Comparison of ENCODE assay signal across 15 cellular contexts in genomic region chr7:911791-912480, GRCh38.
"Had no signal": no experiment of that assay in that cellular context is flagged by ENCODE, and none has a peak within 500 bp of the region (broad histone marks: within the 10 kb centered on the region; RNA-seq: fewer than 3 reads in every experiment).

No MANE protein-coding gene starts in this region.

- H3K27me3 ChIP-seq: esophagus muscularis mucosa, sigmoid colon had no signal

- H3K36me3 ChIP-seq: left ventricle myocardium inferior, sigmoid colon had no signal

- H3K27ac ChIP-seq: esophagus muscularis mucosa, left ventricle myocardium inferior, sigmoid colon had no signal

- FAIRE-seq: islet of Langerhans had no signal

- H3K4me3 ChIP-seq: esophagus muscularis mucosa, left ventricle myocardium inferior, sigmoid colon had no signal

- H3K9me3 ChIP-seq: esophagus muscularis mucosa, left ventricle myocardium inferior, sigmoid colon had no signal

- DNase-seq: activated CD4-positive, alpha-beta T cell treated with anti-CD3 and anti-CD28 coated beads, Interleukin-2, amount 50 U/mL, for 48 hours; activated CD8-positive, alpha-beta memory T cell treated with anti-CD3 and anti-CD28 coated beads, Interleukin-2, amount 10 ng/mL, durations not matched to agents 7 days and 5 days; activated effector memory CD4-positive, alpha-beta T cell treated with Interleukin-2 at 50 U/mL for 16 hours; activated T-cell treated with anti-CD3 and anti-CD28 coated beads, Interleukin-2, amount 50 U/mL, for 24 hours; amniotic stem cell; glutamatergic neuron; left ventricle myocardium inferior; mesendoderm; sigmoid colon; stimulated activated CD4-positive, alpha-beta T cell treated with anti-CD3 and anti-CD28 coated beads, Interleukin-2, amount 100 ng/mL, for 24 hours; stimulated activated naive B cell treated with anti-CD40 and anti-IgM and Interleukin-4, amounts not matched to agents 10 μg/mL and 1 μg/mL and 100 μg/mL, for 72 hours had no signal

- ATAC-seq: activated CD4-positive, CD25-positive, alpha-beta regulatory T cell treated with anti-CD3 and anti-CD28 coated beads, Interleukin-2, amount 50 U/mL, for 24 hours; activated CD8-positive, alpha-beta memory T cell treated with anti-CD3 and anti-CD28 coated beads, Interleukin-2, amount 10 ng/mL, durations not matched to agents 7 days and 5 days; activated naive CD4-positive, alpha-beta T cell treated with anti-CD3 and anti-CD28 coated beads, Interleukin-2, amount 50 U/mL, for 72 hours; stimulated activated naive B cell treated with anti-CD40 and anti-IgM and Interleukin-4, amounts not matched to agents 10 μg/mL and 1 μg/mL and 100 μg/mL, for 72 hours had no signal
